ENCODE assay signal across 15 cellular contexts in genomic region chr9:88235615-88236014, GRCh38.
DNase-seq lines count a peak whose midpoint lies in the region; ATAC-seq and TF ChIP-seq lines count a peak whose summit lies in the region.
"Had no signal": no experiment of that assay in that cellular context is flagged by ENCODE, and none has a peak within 500 bp of the region (broad histone marks: within the 10 kb centered on the region; RNA-seq: fewer than 3 reads in every experiment).

No MANE protein-coding gene starts in this region.

- H3K9me2 ChIP-seq in GM23248 (ENCODE audit: insufficient read depth): no peaks in the 10 kb centered on the region

- H3K4me1 ChIP-seq in GM23248 (ENCODE audit: insufficient read depth) (no peaks in the 10 kb centered on the region), upper lobe of right lung (peaks cover 8% of the 10 kb centered on the region)
- H3K4me1 ChIP-seq: HAP-1 had no signal

- peak overlapping the region in 2 of 3 experiments; percentile 75 to 85 for H3K27ac Mint-ChIP-seq in nephron
- H3K27ac Mint-ChIP-seq in activated CD8-positive, alpha-beta T cell treated with anti-CD3 and anti-CD28 coated beads, Interleukin-2, amount 10 ng/mL, durations not matched to agents 7 days and 5 days: no peak overlapping the region
- H3K27ac Mint-ChIP-seq: CD4-positive, alpha-beta T cell had no signal

- intact Hi-C loops in left ventricle myocardium superior (cut with micrococcal nuclease) (no loop called here), Right ventricle myocardium inferior (cut with DNase I) (no loop called here), upper lobe of right lung (cut with DNase I) (no loop called here)

- no peaks in the 10 kb centered on the region for H3F3A ChIP-seq in GM23248 (ENCODE audit: insufficient read depth)

- H3K9me3 Mint-ChIP-seq in nephron: peaks cover 6% of the 10 kb centered on the region
- peaks cover 7% of the 10 kb centered on the region for H3K9me3 Mint-ChIP-seq in activated CD8-positive, alpha-beta T cell treated with anti-CD3 and anti-CD28 coated beads, Interleukin-2, amount 10 ng/mL, durations not matched to agents 7 days and 5 days (ENCODE audit: insufficient read depth)

- WGBS in GM23248 (ENCODE audit: low coverage in 1 of 2, low lambda C conversion rate in 2 of 2, missing lambda C conversion rate in 2 of 2), 2 experiments: 72 to 85% methylated on average over 2 of the region's 2 CpGs

- H3K27me3 ChIP-seq in GM23248 (replicated peaks; ENCODE audit: insufficient read depth) (no peaks in the 10 kb centered on the region), upper lobe of right lung (no peaks in the 10 kb centered on the region)
- H3K27me3 ChIP-seq: BLaER1 treated with 17β-estradiol and CSF1 and Interleukin-3, amounts not matched to agents 10 nM and 100 nM had no signal

- POLR2A ChIA-PET in activated CD8-positive, alpha-beta T cell treated with anti-CD3 and anti-CD28 coated beads, Interleukin-2, amount 10 ng/mL, durations not matched to agents 7 days and 5 days (lab: Charles Lee): no interaction called here

- H3K36me3 ChIP-seq in GM23248 (ENCODE audit: low read depth) (no peaks in the 10 kb centered on the region), upper lobe of right lung (no peaks in the 10 kb centered on the region)
- H3K36me3 ChIP-seq: BLaER1 treated with 17β-estradiol and CSF1 and Interleukin-3, amounts not matched to agents 10 nM and 100 nM; HAP-1 had no signal

- no peak overlapping the region for H3K4me2 ChIP-seq in GM23248 (ENCODE audit: unreplicated experiment)

- H2AFZ ChIP-seq in GM23248: no peak overlapping the region

- no peaks in the 10 kb centered on the region for H3K79me2 ChIP-seq in GM23248 (ENCODE audit: insufficient read depth)

- H3K4me3 ChIP-seq in fibroblast of the aortic adventitia (ENCODE audit: low read depth, low read length) (no peak overlapping the region), GM23248 (no peak overlapping the region), upper lobe of right lung (no peak overlapping the region)
- H3K4me3 ChIP-seq: BLaER1 treated with 17β-estradiol and CSF1 and Interleukin-3, amounts not matched to agents 10 nM and 100 nM; GM12878; HAP-1 had no signal

- H3K27ac ChIP-seq in GM23248 (no peak overlapping the region), upper lobe of right lung (no peak overlapping the region)
- H3K27ac ChIP-seq: BLaER1 treated with 17β-estradiol and CSF1 and Interleukin-3, amounts not matched to agents 10 nM and 100 nM had no signal

- peaks cover 58% of the 10 kb centered on the region for H3K4me1 Mint-ChIP-seq in nephron
- H3K4me1 Mint-ChIP-seq in activated CD8-positive, alpha-beta T cell treated with anti-CD3 and anti-CD28 coated beads, Interleukin-2, amount 10 ng/mL, durations not matched to agents 7 days and 5 days (ENCODE audit: low read depth): peaks cover 9% of the 10 kb centered on the region

- no peak for TF ChIP-seq CTCF in fibroblast of the aortic adventitia (IDR thresholded peaks at IDR 0.05; ENCODE audit: insufficient read depth, low read length)
- TF ChIP-seq CTCF in nephron (IDR thresholded peaks at IDR 0.05; ENCODE audit: unreplicated experiment in 3 of 3): no peak
- TF ChIP-seq CTCF in upper lobe of right lung (IDR thresholded peaks at IDR 0.05): no peak

- ATAC-seq in left ventricle myocardium superior (peak; percentile 53), Right ventricle myocardium inferior (no peak), upper lobe of right lung (no peak)
- ATAC-seq in activated CD8-positive, alpha-beta T cell treated with anti-CD3 and anti-CD28 coated beads, Interleukin-2, amount 10 ng/mL, durations not matched to agents 7 days and 5 days: no peak
- ATAC-seq: GM12878 had no signal

- H3K9ac ChIP-seq in GM23248: no peak overlapping the region
- H3K9ac ChIP-seq: BLaER1 treated with 17β-estradiol and CSF1 and Interleukin-3, amounts not matched to agents 10 nM and 100 nM had no signal

- DNase-seq in left ventricle myocardium superior (no peak), Right ventricle myocardium inferior (ENCODE audit: missing footprints) (no peak), fibroblast of the aortic adventitia (ENCODE audit: low read depth) (peak; percentile 27), GM23248 (no peak), upper lobe of right lung (no peak)
- no peak for DNase-seq in activated CD8-positive, alpha-beta T cell treated with anti-CD3 and anti-CD28 coated beads, Interleukin-2, amount 10 ng/mL, durations not matched to agents 7 days and 5 days
- DNase-seq: ACHN; Calu3; CD4-positive, alpha-beta T cell; DMS 273 treated with DMSO at 0.1 percent for 48 hours; IMR-90 had no signal

- H3K9me3 ChIP-seq in GM23248 (ENCODE audit: low read depth) (no peaks in the 10 kb centered on the region), upper lobe of right lung (no peaks in the 10 kb centered on the region)
- H3K9me3 ChIP-seq: HAP-1 had no signal

- CTCF ChIA-PET in activated CD8-positive, alpha-beta T cell treated with anti-CD3 and anti-CD28 coated beads, Interleukin-2, amount 10 ng/mL, durations not matched to agents 7 days and 5 days (lab: Charles Lee): no interaction called here

- H3K27me3 Mint-ChIP-seq in nephron (ENCODE audit: low read depth): no peaks in the 10 kb centered on the region
- H3K27me3 Mint-ChIP-seq in activated CD8-positive, alpha-beta T cell treated with anti-CD3 and anti-CD28 coated beads, Interleukin-2, amount 10 ng/mL, durations not matched to agents 7 days and 5 days (ENCODE audit: low read depth): peaks cover 37% of the 10 kb centered on the region

- no peaks in the 10 kb centered on the region for H3K36me3 Mint-ChIP-seq in nephron (ENCODE audit: low read depth)
- no peaks in the 10 kb centered on the region for H3K36me3 Mint-ChIP-seq in activated CD8-positive, alpha-beta T cell treated with anti-CD3 and anti-CD28 coated beads, Interleukin-2, amount 10 ng/mL, durations not matched to agents 7 days and 5 days (ENCODE audit: low read depth)

- H3K4me3 Mint-ChIP-seq in nephron: no peak overlapping the region
- H3K4me3 Mint-ChIP-seq in activated CD8-positive, alpha-beta T cell treated with anti-CD3 and anti-CD28 coated beads, Interleukin-2, amount 10 ng/mL, durations not matched to agents 7 days and 5 days: no peak overlapping the region
- H3K4me3 Mint-ChIP-seq: CD4-positive, alpha-beta T cell had no signal

- no peaks in the 10 kb centered on the region for H4K20me1 ChIP-seq in GM23248 (ENCODE audit: insufficient read depth)
- H4K20me1 ChIP-seq: BLaER1 treated with 17β-estradiol and CSF1 and Interleukin-3, amounts not matched to agents 10 nM and 100 nM had no signal

- in situ Hi-C loops in GM23248 (cut with MboI): no loop called here
